ENCODE assay signal across 11 cellular contexts in genomic region chr1:197911857-197912696, GRCh38. TPM values are rescaled to one million over a fixed set of nuclear protein-coding genes. Genes with fewer than 3 reads are reported as not detected.
DNase-seq lines count a peak whose midpoint lies in the region; ATAC-seq, FAIRE-seq and TF ChIP-seq lines count a peak whose summit lies in the region.
"Had no signal": no experiment of that assay in that cellular context is flagged by ENCODE, and none has a peak within 500 bp of the region (broad histone marks: within the 10 kb centered on the region; RNA-seq: fewer than 3 reads in every experiment).

No MANE protein-coding gene starts in this region.

- H3K4me1 ChIP-seq in Panc1 (ENCODE audit: control insufficient read depth, insufficient read depth, low read length) (peaks cover 14% of the 10 kb centered on the region), gastrocnemius medialis (peaks cover 23 to 48% of the 10 kb centered on the region in 2 donors), SJCRH30 (no peaks in the 10 kb centered on the region), small intestine (ENCODE audit: control insufficient read depth in 2 of 2, insufficient read depth in 1 of 2, low read depth in 1 of 2, low read length in 1 of 2) (peaks cover 5% of the 10 kb centered on the region in 2 donors)

- H3K36me3 Mint-ChIP-seq in activated CD4-positive, alpha-beta T cell treated with anti-CD3 and anti-CD28 coated beads for 36 hours (ENCODE audit: low read depth) = no peaks in the 10 kb centered on the region

- TF ChIP-seq CTCF in Panc1 (IDR thresholded peaks at IDR 0.05) (no peak), epithelial cell of esophagus (IDR thresholded peaks at IDR 0.05; ENCODE audit: insufficient read depth, low read depth, low read length, missing control alignments) (no peak), gastrocnemius medialis (IDR thresholded peaks at IDR 0.05 in 4 of 5, conservative IDR thresholded peaks at IDR 0.05 in 1 of 5) (no peak)

- peak; percentile 20 for ATAC-seq in activated CD4-positive, alpha-beta T cell treated with anti-CD3 and anti-CD28 coated beads for 36 hours
- ATAC-seq in Panc1 (no peak), gastrocnemius medialis (no peak)

- no peaks in the 10 kb centered on the region for H3K9me3 Mint-ChIP-seq in activated CD4-positive, alpha-beta T cell treated with anti-CD3 and anti-CD28 coated beads for 36 hours (ENCODE audit: low read depth)

- POLR2A ChIA-PET in activated CD4-positive, alpha-beta T cell treated with anti-CD3 and anti-CD28 coated beads for 36 hours (lab: Charles Lee) = no interaction called here
- POLR2A ChIA-PET in Panc1 (lab: Charles Lee) = no interaction called here

- peaks cover 90% of the 10 kb centered on the region for H3K27me3 Mint-ChIP-seq in activated CD4-positive, alpha-beta T cell treated with anti-CD3 and anti-CD28 coated beads for 36 hours

- CTCF ChIA-PET in activated CD4-positive, alpha-beta T cell treated with anti-CD3 and anti-CD28 coated beads for 36 hours (lab: Charles Lee) = interaction anchor here (0.7 to 1.3 kb wide), 4 partner anchors 8 to 386 kb away, joined by 3 to 5 read pairs (median 4); no protein-coding TSS in a partner anchor
- CTCF ChIA-PET in Panc1 (lab: Charles Lee) = interaction anchor here (0.6 kb wide), 1 partner anchor 512 kb away, joined by 7 read pairs; no protein-coding TSS in a partner anchor

- H3K36me3 ChIP-seq in Panc1 (ENCODE audit: control insufficient read depth, insufficient read depth, low read length) = no peaks in the 10 kb centered on the region
- no peaks in the 10 kb centered on the region for H3K36me3 ChIP-seq in gastrocnemius medialis
- H3K36me3 ChIP-seq in SJCRH30 = no peaks in the 10 kb centered on the region
- no peaks in the 10 kb centered on the region for H3K36me3 ChIP-seq in small intestine (ENCODE audit: control insufficient read depth in 2 of 2, insufficient read depth in 2 of 2, low read length in 2 of 2)
- H3K36me3 ChIP-seq: BLaER1 treated with 17β-estradiol and CSF1 and Interleukin-3, amounts not matched to agents 10 nM and 100 nM; brain microvascular endothelial cell had no signal

- peaks cover 64% of the 10 kb centered on the region for H3K4me1 Mint-ChIP-seq in activated CD4-positive, alpha-beta T cell treated with anti-CD3 and anti-CD28 coated beads for 36 hours

- DNase-seq in activated CD4-positive, alpha-beta T cell treated with anti-CD3 and anti-CD28 coated beads for 36 hours = peak; percentile 34
- no peak for DNase-seq in activated CD4-positive, alpha-beta T cell treated with anti-CD3 and anti-CD28 coated beads for 4 hours
- DNase-seq in Panc1 (ENCODE audit: low read depth, low spot score) (no peak), epithelial cell of esophagus (ENCODE audit: low read depth) (no peak), gastrocnemius medialis (no peak), SJCRH30 (no peak), HCEC 1CT (no peak), small intestine (no peak)
- DNase-seq: brain microvascular endothelial cell had no signal

- H3K4me3 Mint-ChIP-seq in activated CD4-positive, alpha-beta T cell treated with anti-CD3 and anti-CD28 coated beads for 36 hours = peak overlapping the region; percentile 71

- in situ Hi-C loops in Panc1 (cut with HindIII; ENCODE audit: low pct_unique_long_range_greater_than_20kb, low sequenced_read_pairs) (no loop called here), gastrocnemius medialis (cut with MboI; ENCODE audit: low sequenced_read_pairs in 4 of 4) (loop anchor here in 2 of 4 donors (25.0 kb wide), 2 partner anchors 250 to 725 kb away; partner anchors contain the start of gene NEK7 (in 1 of the 2))

- TF ChIP-seq POLR2A in gastrocnemius medialis (IDR thresholded peaks at IDR 0.05) = no peak

- H3K27me3 ChIP-seq in Panc1 (ENCODE audit: control insufficient read depth, insufficient read depth, low read length) (peaks cover 57% of the 10 kb centered on the region), gastrocnemius medialis (peaks cover 100% of the 10 kb centered on the region in 3 donors), SJCRH30 (no peaks in the 10 kb centered on the region), small intestine (ENCODE audit: control insufficient read depth in 2 of 2, insufficient read depth in 2 of 2, low read length in 2 of 2) (peaks cover 6 to 81% of the 10 kb centered on the region in 2 donors)

- H3K9me3 ChIP-seq in Panc1 (ENCODE audit: control insufficient read depth, insufficient read depth, low read depth, low read length) = no peaks in the 10 kb centered on the region
- no peaks in the 10 kb centered on the region for H3K9me3 ChIP-seq in gastrocnemius medialis
- no peaks in the 10 kb centered on the region for H3K9me3 ChIP-seq in SJCRH30 (replicated peaks)
- no peaks in the 10 kb centered on the region for H3K9me3 ChIP-seq in small intestine (ENCODE audit: control insufficient read depth, low read depth)

- intact Hi-C loops in activated CD4-positive, alpha-beta T cell treated with anti-CD3 and anti-CD28 coated beads for 36 hours (cut with DNase I, micrococcal nuclease) = loop anchor here in 1 of 2 experiments (10.0 kb wide), 1 partner anchor 773 kb away; no protein-coding TSS in a partner anchor
- intact Hi-C loops in Panc1 (cut with micrococcal nuclease; ENCODE audit: unreplicated experiment) (no loop called here), gastrocnemius medialis (cut with DNase I; ENCODE audit: low total_unique reads) (no loop called here)

- FAIRE-seq in small intestine (lab: Jason Lieb, UNC) = no peak

- WGBS in small intestine, 3 donors = 1 to 2% (median 2%) methylated on average over 46 of the region's 46 CpGs

- H3K4me3 ChIP-seq in Panc1 (ENCODE audit: low read depth in 2 of 2, low read length in 2 of 2) (peak overlapping the region; percentile 24 to 47), epithelial cell of esophagus (ENCODE audit: low read length) (peak overlapping the region; percentile 21), gastrocnemius medialis (peak overlapping the region in 3 of 4 donors; percentile 21 to 30 (median 25)), SJCRH30 (no peak overlapping the region), small intestine (ENCODE audit: low read depth in 1 of 2, low read length in 2 of 2) (no peak overlapping the region)
- H3K4me3 ChIP-seq: BLaER1 treated with 17β-estradiol and CSF1 and Interleukin-3, amounts not matched to agents 10 nM and 100 nM had no signal

- H3K27ac ChIP-seq in Panc1 (ENCODE audit: low read length) (no peak overlapping the region), gastrocnemius medialis (no peak overlapping the region), SJCRH30 (no peak overlapping the region), small intestine (ENCODE audit: low read depth in 1 of 2, low read length in 1 of 2) (no peak overlapping the region)
- H3K27ac ChIP-seq: BLaER1 treated with 17β-estradiol and CSF1 and Interleukin-3, amounts not matched to agents 10 nM and 100 nM; brain microvascular endothelial cell had no signal

- BruUV-seq in Panc1 (replicated peaks; lab: Mats Ljungman, UMichigan) = no TSS peak

- peak overlapping the region; percentile 19 for H3K27ac Mint-ChIP-seq in activated CD4-positive, alpha-beta T cell treated with anti-CD3 and anti-CD28 coated beads for 36 hours

RNA-seq across cellular contexts. Expression of gene LHX9, which starts 5.1 kb away (rescaled TPM):
- not detected for total RNA-seq in activated CD4-positive, alpha-beta T cell treated with anti-CD3 and anti-CD28 coated beads for 36 hours
- total RNA-seq in Panc1 (2021; ENCODE audit: unreplicated experiment) (not detected), gastrocnemius medialis (under 1 TPM in 1 of 4 donors, not detected in 3; 0.09 TPM)
- not detected for polyA plus RNA-seq in Panc1 (2012; ENCODE audit: insufficient read length)
- 0.33 and 0.93 TPM in 2 replicates for total RNA-seq in SJCRH30 (2014; rRNA removed; shearing (Covaris generic))
- polyA plus RNA-seq in small intestine = under 1 TPM in 1 of 3 donors, not detected in 2; 0.09 TPM
- total RNA-seq: lung microvascular endothelial cell had no signal

RNA-seq across cellular contexts. Expression of gene C1orf53, which starts 9.6 kb away (rescaled TPM):
- under 1 TPM in 1 of 2 experiments, not detected in 1; 0.66 TPM for total RNA-seq in activated CD4-positive, alpha-beta T cell treated with anti-CD3 and anti-CD28 coated beads for 36 hours
- total RNA-seq in Panc1 (2021; ENCODE audit: unreplicated experiment) (7.2 TPM), gastrocnemius medialis (1 to 10 TPM in 3 of 4 donors, not detected in 1; 2.1 to 4.8 (median 3.8) TPM)
- polyA plus RNA-seq in Panc1 (2012; ENCODE audit: insufficient read length) = 5.8 TPM
- 2.5 and 2.6 TPM in 2 replicates for total RNA-seq in SJCRH30 (2014; rRNA removed; shearing (Covaris generic))
- polyA plus RNA-seq in small intestine = 10 to 100 TPM in 1 of 3 donors, 1 to 10 TPM in 2; 8.6 to 16.8 (median 8.6) TPM

Comparison
In these comparisons a context has a peak if more than half of its experiments do, and no peak if none do; other contexts are left out.
1. H3K4me3 ChIP-seq: peak in Panc1 (2 of 2), epithelial cell of esophagus (single experiment) and gastrocnemius medialis (3 of 4); none in SJCRH30 (single experiment) and small intestine (0 of 2).